In genomic region chrX:41086627-41086932, GRCh38 we compare ENCODE assay signal across 8 cellular contexts. TPM values are rescaled to one million over a fixed set of nuclear protein-coding genes. Genes with fewer than 3 reads are reported as not detected.
DNase-seq lines count a peak whose midpoint lies in the region; ATAC-seq, FAIRE-seq and TF ChIP-seq lines count a peak whose summit lies in the region.

No MANE protein-coding gene starts in this region.

- peak overlapping the region; percentile 91 to 96 for H3K27ac ChIP-seq in A549
- H3K27ac ChIP-seq in brain microvascular endothelial cell = peak overlapping the region; percentile 100

- TF ChIP-seq EP300 in A549 (IDR thresholded peaks at IDR 0.05) = no peak

- POLR2A ChIA-PET in A549 (lab: Yijun Ruan, JAX) = interaction anchor here (0.6 to 4.9 kb wide), 5 partner anchors 42 to 84 kb away, joined by 4 to 50 read pairs (median 12); no protein-coding TSS in a partner anchor

- H3K27ac Mint-ChIP-seq in mesothelial cell of epicardium = peak overlapping the region; percentile 91

- TF ChIP-seq CTCF in A549 (IDR thresholded peaks at IDR 0.05) (no peak), HFF-Myc (IDR thresholded peaks at IDR 0.05; ENCODE audit: low read depth, low read length, missing control alignments) (no peak), brain microvascular endothelial cell (IDR thresholded peaks at IDR 0.05; ENCODE audit: low read depth, low read length, missing control alignments) (no peak), mesothelial cell of epicardium (IDR thresholded peaks at IDR 0.05; ENCODE audit: unreplicated experiment) (no peak)

- in situ Hi-C loops in brain microvascular endothelial cell (cut with HindIII; ENCODE audit: low pct_ligation_motif_present, low sequenced_read_pairs) = no loop called here

- no peaks in the 10 kb centered on the region for H3K9me3 ChIP-seq in A549

- H3K27me3 Mint-ChIP-seq in mesothelial cell of epicardium (ENCODE audit: low read depth) = no peaks in the 10 kb centered on the region

- H3K4me3 ChIP-seq in A549 = peak overlapping the region; percentile 89
- peak overlapping the region; percentile 74 for H3K4me3 ChIP-seq in HFF-Myc (replicated peaks; ENCODE audit: low read depth, low read length)
- H3K4me3 ChIP-seq in brain microvascular endothelial cell (ENCODE audit: low read depth, low read length) = peak overlapping the region; percentile 93

- no peaks in the 10 kb centered on the region for H3K27me3 ChIP-seq in brain microvascular endothelial cell (replicated peaks)

- peak overlapping the region; percentile 85 for H3K4me3 Mint-ChIP-seq in mesothelial cell of epicardium

- no peak for TF ChIP-seq POLR2A in A549 (IDR thresholded peaks at IDR 0.05; ENCODE audit: low read length)

- ATAC-seq in A549 (no peak; a peak in 1 of 6 replicates), GM21367 (IDR thresholded peaks at IDR 0.05; ENCODE audit: unreplicated experiment) (no peak)

- peak overlapping the region; percentile 81 for H3K4me2 ChIP-seq in A549

- no peak for FAIRE-seq in A549 (lab: Jason Lieb, UNC)

- CTCF ChIA-PET in A549 (lab: Yijun Ruan, JAX) = interaction anchor here (0.8 to 1.3 kb wide), 3 partner anchors 59 to 292 kb away, joined by 3 read pairs; no protein-coding TSS in a partner anchor

- peaks cover 30% of the 10 kb centered on the region for H3K4me1 Mint-ChIP-seq in mesothelial cell of epicardium

- no peak for TF ChIP-seq RAD21 in A549 (conservative IDR thresholded peaks at IDR 0.05 in 1 of 2, IDR thresholded peaks at IDR 0.05 in 1 of 2)

- WGBS in A549 (ENCODE audit: missing lambda C conversion rate) = 2% methylated on average over 5 of the region's 11 CpGs

- H3K36me3 Mint-ChIP-seq in mesothelial cell of epicardium = no peaks in the 10 kb centered on the region

- DNase-seq in A549 (ENCODE audit: low read depth in 1 of 2, low spot score in 1 of 2) (peak in 1 of 2 experiments; percentile 44), HFF-Myc (ENCODE audit: extremely low read depth, low read depth) (no peak), brain microvascular endothelial cell (no peak), mesothelial cell of epicardium (ENCODE audit: low spot score in 2 of 2, unreplicated experiment in 2 of 2) (no peak), NCI-H2029 (lab: John Stamatoyannopoulos, UW) (no peak), C1 segment of cervical spinal cord (lab: John Stamatoyannopoulos, UW) (no peak)
- DNase-seq in effector CD4-positive, alpha-beta T cell = no peak

- no peaks in the 10 kb centered on the region for H3K36me3 ChIP-seq in brain microvascular endothelial cell (replicated peaks)

- peaks cover 41% of the 10 kb centered on the region for H3K4me1 ChIP-seq in A549

- H3K9me3 Mint-ChIP-seq in mesothelial cell of epicardium = peaks cover 4% of the 10 kb centered on the region

TF ChIP-seq in A549, 52 proteins besides CTCF, POLR2A, EP300 and RAD21:
- TF ChIP-seq HES2 (IDR thresholded peaks at IDR 0.05) (no peak), REST (IDR thresholded peaks at IDR 0.05) (peak; percentile 61), CHD2 (IDR thresholded peaks at IDR 0.05; ENCODE audit: low read length, partially characterized antibody) (peak; percentile 78), PHF8 (IDR thresholded peaks at IDR 0.05; ENCODE audit: borderline replicate concordance, low read depth) (peak; percentile 19; the same call in 1 of the 2 replicates), HDAC2 (IDR thresholded peaks at IDR 0.05) (no peak), POLR2AphosphoS2 (conservative IDR thresholded peaks at IDR 0.05; ENCODE audit: low read length) (no peak)

RNA-seq across cellular contexts. Expression of gene USP9X, which starts 1.3 kb away (rescaled TPM):
- polyA plus RNA-seq in A549 (2011; rRNA removed) = 70.4 and 110 TPM in 2 replicates
- 10.0 and 12.6 TPM in 2 replicates for polyA plus RNA-seq in A549 (2012; cell fraction: cytosol; rRNA removed)
- 10.8 and 15.3 TPM in 2 replicates for polyA plus RNA-seq in A549 (2012; cell fraction: nucleus; rRNA removed)
- 30.7 to 32.6 TPM (median 31.8 TPM) in 3 replicates for polyA plus RNA-seq in A549 (2017; fragmentation: RNase III; extraction: RNeasy Plus Mini Kit Qiagen cat#74134 plus additional on column Dnase treatment)
- 264 and 283 TPM in 2 replicates for polyA minus RNA-seq in A549 (2011; rRNA and poly(A)+ RNA removed)
- total RNA-seq in mesothelial cell of epicardium = 87.0 to 91.6 TPM (median 87.3 TPM) in 3 replicates
